In the genomic region with DNA sequence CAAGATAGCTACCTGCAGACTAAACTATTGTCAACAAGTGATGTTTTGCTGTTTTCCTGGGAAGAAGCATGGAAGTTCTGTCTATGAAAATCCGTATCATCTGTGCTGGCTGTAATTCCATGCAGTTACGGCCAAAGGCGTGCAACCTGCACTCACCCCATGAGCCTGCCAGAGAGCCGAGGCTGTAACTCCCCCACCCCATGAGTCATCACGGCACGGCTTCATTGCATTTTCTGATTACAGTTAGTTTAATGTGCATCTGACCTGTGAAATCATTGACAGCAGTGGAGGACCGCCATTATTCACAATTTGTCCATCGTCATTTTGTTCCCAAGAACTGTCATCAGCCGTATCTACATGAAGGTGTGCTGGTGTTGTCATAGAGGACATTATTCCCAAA, we compare ENCODE assay signal across 8 cellular contexts. TPM values are rescaled to one million over a fixed set of nuclear protein-coding genes. Genes with fewer than 3 reads are reported as not detected.
DNase-seq lines count a peak whose midpoint lies in the region; TF ChIP-seq lines count a peak whose summit lies in the region.
"Not testable (repeated sequence)": the region's sequence is repeated elsewhere in the genome, so short reads cannot be mapped to it uniquely, and the experiment has no call there.

No MANE protein-coding gene starts in this region.

- not testable (repeated sequence) for H3K9me3 Mint-ChIP-seq in Calu3 (ENCODE audit: low read depth, unreplicated experiment)

- not testable (repeated sequence) for BruUV-seq in Calu3 (replicated peaks; lab: Mats Ljungman, UMichigan)

- H3K27ac ChIP-seq in testis: not testable (repeated sequence)

- H3K27me3 ChIP-seq in adipocyte (replicated peaks; ENCODE audit: control insufficient read depth, insufficient read depth, low read length); testis: not testable (repeated sequence)

- not testable (repeated sequence) for H3K9ac ChIP-seq in adipocyte (ENCODE audit: low read length)

- not testable (repeated sequence) for H3K9me3 ChIP-seq in adipocyte (ENCODE audit: control insufficient read depth, low read length); testis

- CTCF ChIA-PET in Calu3 (lab: Charles Lee): not testable (repeated sequence)

- H3K36me3 ChIP-seq in adipocyte (ENCODE audit: control insufficient read depth, insufficient read depth, low read length, severe bottlenecking); testis (ENCODE audit: low read depth, missing control alignments): not testable (repeated sequence)

- not testable (repeated sequence) for H3K4me1 ChIP-seq in adipocyte (ENCODE audit: control insufficient read depth, insufficient read depth, low read length); testis

- 72 to 77% methylated on average over 8 to 9 of the region's 9 CpGs for WGBS in testis, 2 donors

- H3K27me3 Mint-ChIP-seq in Calu3 (ENCODE audit: unreplicated experiment): not testable (repeated sequence)

- not testable (repeated sequence) for H3K4me3 ChIP-seq in adipocyte (ENCODE audit: low read length); epithelial cell of esophagus (ENCODE audit: low read length); testis

- H3K36me3 Mint-ChIP-seq in Calu3 (ENCODE audit: insufficient read depth, unreplicated experiment): peaks cover 13% of the 10 kb centered on the region

- DNase-seq in Calu3 (peak; percentile 78), HT1080 (ENCODE audit: low read depth) (peak; percentile 62), NCI-H226 (peak; percentile 92), adipocyte (ENCODE audit: low read depth) (peak; percentile 24), epithelial cell of esophagus (ENCODE audit: low read depth) (peak; percentile 18), glomerular visceral epithelial cell (ENCODE audit: extremely low spot score) (peak; percentile 58), mucosa of gallbladder (ENCODE audit: low spot score) (peak; percentile 19), testis (peak; percentile 33)

- TF ChIP-seq POLR2A in testis (IDR thresholded peaks at IDR 0.05): not testable (repeated sequence)

- intact Hi-C loops in Calu3 (cut with micrococcal nuclease; ENCODE audit: unreplicated experiment); testis (cut with DNase I; ENCODE audit: low total_unique reads): not testable (repeated sequence)

- H3K27ac Mint-ChIP-seq in Calu3 (ENCODE audit: unreplicated experiment): peak overlapping the region; percentile 66

- not testable (repeated sequence) for H3K4me3 Mint-ChIP-seq in Calu3 (ENCODE audit: low read depth, unreplicated experiment)

- TF ChIP-seq CTCF in Calu3 (IDR thresholded peaks at IDR 0.05; ENCODE audit: unreplicated experiment); epithelial cell of esophagus (IDR thresholded peaks at IDR 0.05; ENCODE audit: insufficient read depth, low read depth, low read length, missing control alignments); testis (IDR thresholded peaks at IDR 0.05): not testable (repeated sequence)

- H3K4me1 Mint-ChIP-seq in Calu3 (ENCODE audit: low read depth, unreplicated experiment): peaks cover 12% of the 10 kb centered on the region

RNA-seq across cellular contexts. Expression of gene RNF216, which starts 5.0 kb away (rescaled TPM):
- total RNA-seq in Calu3 (2022) (45.7 and 48.7 TPM in 2 replicates), mucosa of gallbladder (31.8 TPM), testis (100 to 1,000 TPM in 1 of 2 donors, 10 to 100 TPM in 1; 96.4 to 112 TPM)
- 29.6 and 30.5 TPM in 2 replicates for total RNA-seq in HT1080 (2014; rRNA removed; shearing (Covaris generic))
- 25.7 and 28.2 TPM in 2 replicates for polyA plus RNA-seq in HT1080 (2015; cell fraction: cytosol; rRNA removed)
- 62.5 and 71.3 TPM in 2 replicates for polyA plus RNA-seq in HT1080 (2015; cell fraction: nucleus; rRNA removed)
- 78.6 TPM for polyA plus RNA-seq in testis (ENCODE audit: insufficient read depth, low read depth, low replicate concordance)

Comparison
In these comparisons a context has a peak if more than half of its experiments do, and no peak if none do; other contexts are left out.
1. DNase-seq: peak in every context shown above with its lines; median percentile 92 in NCI-H226; 78 in Calu3; 62 in HT1080; 58 in glomerular visceral epithelial cell; 33 in testis; 24 in adipocyte; 19 in mucosa of gallbladder; 18 in epithelial cell of esophagus.